In the genomic region with DNA sequence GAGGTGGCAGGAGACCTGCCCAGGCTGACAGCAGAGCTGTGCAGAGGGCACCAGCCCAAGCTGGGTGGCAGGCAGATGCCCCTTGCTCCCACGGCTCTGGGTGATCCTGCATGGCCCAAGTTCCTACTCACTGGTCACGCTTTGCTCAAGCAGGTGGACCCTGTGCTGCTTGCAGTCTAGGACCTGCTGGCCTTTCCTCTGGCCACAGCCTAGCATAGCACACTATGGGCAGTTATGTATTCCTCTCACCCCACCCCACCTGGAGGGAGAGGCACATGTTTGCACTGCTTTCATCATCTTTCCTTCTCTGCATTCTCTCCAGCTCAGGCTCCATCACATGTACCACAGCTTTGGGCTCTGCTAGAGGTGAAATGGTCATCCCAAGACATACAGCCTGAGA, we compare ENCODE assay signal across 1 cellular context.
TF ChIP-seq lines count a peak whose summit lies in the region.

No MANE protein-coding gene starts in this region.

TF ChIP-seq in HepG2, 621 proteins besides CTCF, POLR2A, EP300 and RAD21 (continues in another document):
- TF ChIP-seq ZNF17 (CRISPR knock-in tag; IDR thresholded peaks at IDR 0.05) (no peak), CEBPG (CRISPR knock-in tag; IDR thresholded peaks at IDR 0.05) (peak; percentile 65), ZFY (CRISPR knock-in tag; IDR thresholded peaks at IDR 0.05) (0 out of 2 replicates have a peak, but pooled peaks have one; percentile 9), SMAD9 (CRISPR knock-in tag; IDR thresholded peaks at IDR 0.05) (no peak), SOX13 (IDR thresholded peaks at IDR 0.05) (no peak), SOX13 (CRISPR knock-in tag; conservative IDR thresholded peaks at IDR 0.05 in 1 of 2, IDR thresholded peaks at IDR 0.05 in 1 of 2) (0 out of 4 replicates have a peak, but pooled peaks of 1 of the 2 experiments have one; percentile 20), ZNF180 (CRISPR knock-in tag; IDR thresholded peaks at IDR 0.05; ENCODE audit: borderline replicate concordance, low read depth) (no peak), MXI1 (IDR thresholded peaks at IDR 0.05; ENCODE audit: borderline replicate concordance, low read depth, low read length) (peak; percentile 22; the same call in 1 of the 3 replicates), ZNF138 (CRISPR knock-in tag; IDR thresholded peaks at IDR 0.05; ENCODE audit: low read depth) (no peak), SPEN (CRISPR knock-in tag; IDR thresholded peaks at IDR 0.05; ENCODE audit: low read depth) (no peak), TOE1 (CRISPR knock-in tag; IDR thresholded peaks at IDR 0.05) (no peak), ZNF260 (CRISPR knock-in tag; IDR thresholded peaks at IDR 0.05; ENCODE audit: borderline replicate concordance, low read depth) (no peak), ZBTB8A (CRISPR knock-in tag; IDR thresholded peaks at IDR 0.05; ENCODE audit: borderline replicate concordance, low read depth) (no peak), CCDC6 (CRISPR knock-in tag; IDR thresholded peaks at IDR 0.05) (no peak), HNF4A (CRISPR knock-in tag; IDR thresholded peaks at IDR 0.05) (0 out of 2 replicates have a peak, but pooled peaks have one; percentile 3), SETDB1 (CRISPR knock-in tag; IDR thresholded peaks at IDR 0.05; ENCODE audit: borderline replicate concordance) (no peak), IKZF1 (IDR thresholded peaks at IDR 0.05) (no peak), SMARCE1 (IDR thresholded peaks at IDR 0.05; ENCODE audit: borderline replicate concordance) (no peak), NFYB (CRISPR knock-in tag; IDR thresholded peaks at IDR 0.05) (no peak), KDM5A (IDR thresholded peaks at IDR 0.05; ENCODE audit: borderline replicate concordance, low read length) (no peak), TEAD3 (CRISPR knock-in tag; optimal IDR thresholded peaks at IDR 0.05; ENCODE audit: borderline replicate concordance) (peak; percentile 53), SAP130 (CRISPR knock-in tag; IDR thresholded peaks at IDR 0.05; ENCODE audit: low read depth) (peak; percentile 46), FOXA3 (CRISPR knock-in tag; IDR thresholded peaks at IDR 0.05) (peak; percentile 52; the same call in 1 of the 2 replicates)
- TF ChIP-seq, protein P1, sequence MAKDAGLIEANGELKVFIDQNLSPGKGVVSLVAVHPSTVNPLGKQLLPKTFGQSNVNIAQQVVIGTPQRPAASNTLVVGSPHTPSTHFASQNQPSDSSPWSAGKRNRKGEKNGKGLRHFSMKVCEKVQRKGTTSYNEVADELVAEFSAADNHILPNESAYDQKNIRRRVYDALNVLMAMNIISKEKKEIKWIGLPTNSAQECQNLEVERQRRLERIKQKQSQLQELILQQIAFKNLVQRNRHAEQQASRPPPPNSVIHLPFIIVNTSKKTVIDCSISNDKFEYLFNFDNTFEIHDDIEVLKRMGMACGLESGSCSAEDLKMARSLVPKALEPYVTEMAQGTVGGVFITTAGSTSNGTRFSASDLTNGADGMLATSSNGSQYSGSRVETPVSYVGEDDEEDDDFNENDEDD (CRISPR knock-in tag; IDR thresholded peaks at IDR 0.05; ENCODE audit: borderline replicate concordance): no peak
- TF ChIP-seq, protein P2, sequence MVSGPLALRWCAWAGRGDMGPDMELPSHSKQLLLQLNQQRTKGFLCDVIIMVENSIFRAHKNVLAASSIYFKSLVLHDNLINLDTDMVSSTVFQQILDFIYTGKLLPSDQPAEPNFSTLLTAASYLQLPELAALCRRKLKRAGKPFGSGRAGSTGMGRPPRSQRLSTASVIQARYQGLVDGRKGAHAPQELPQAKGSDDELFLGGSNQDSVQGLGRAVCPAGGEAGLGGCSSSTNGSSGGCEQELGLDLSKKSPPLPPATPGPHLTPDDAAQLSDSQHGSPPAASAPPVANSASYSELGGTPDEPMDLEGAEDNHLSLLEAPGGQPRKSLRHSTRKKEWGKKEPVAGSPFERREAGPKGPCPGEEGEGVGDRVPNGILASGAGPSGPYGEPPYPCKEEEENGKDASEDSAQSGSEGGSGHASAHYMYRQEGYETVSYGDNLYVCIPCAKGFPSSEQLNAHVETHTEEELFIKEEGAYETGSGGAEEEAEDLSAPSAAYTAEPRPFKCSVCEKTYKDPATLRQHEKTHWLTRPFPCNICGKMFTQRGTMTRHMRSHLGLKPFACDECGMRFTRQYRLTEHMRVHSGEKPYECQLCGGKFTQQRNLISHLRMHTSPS (CRISPR knock-in tag; IDR thresholded peaks at IDR 0.05; ENCODE audit: low read depth): peak; percentile 29; the same call in 1 of the 2 replicates
- TF ChIP-seq, protein P3, sequence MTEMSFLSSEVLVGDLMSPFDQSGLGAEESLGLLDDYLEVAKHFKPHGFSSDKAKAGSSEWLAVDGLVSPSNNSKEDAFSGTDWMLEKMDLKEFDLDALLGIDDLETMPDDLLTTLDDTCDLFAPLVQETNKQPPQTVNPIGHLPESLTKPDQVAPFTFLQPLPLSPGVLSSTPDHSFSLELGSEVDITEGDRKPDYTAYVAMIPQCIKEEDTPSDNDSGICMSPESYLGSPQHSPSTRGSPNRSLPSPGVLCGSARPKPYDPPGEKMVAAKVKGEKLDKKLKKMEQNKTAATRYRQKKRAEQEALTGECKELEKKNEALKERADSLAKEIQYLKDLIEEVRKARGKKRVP (CRISPR knock-in tag; IDR thresholded peaks at IDR 0.05): peak in 1 of 2 experiments; percentile 81; a peak in 2 of 4 replicates
- TF ChIP-seq, protein P4, sequence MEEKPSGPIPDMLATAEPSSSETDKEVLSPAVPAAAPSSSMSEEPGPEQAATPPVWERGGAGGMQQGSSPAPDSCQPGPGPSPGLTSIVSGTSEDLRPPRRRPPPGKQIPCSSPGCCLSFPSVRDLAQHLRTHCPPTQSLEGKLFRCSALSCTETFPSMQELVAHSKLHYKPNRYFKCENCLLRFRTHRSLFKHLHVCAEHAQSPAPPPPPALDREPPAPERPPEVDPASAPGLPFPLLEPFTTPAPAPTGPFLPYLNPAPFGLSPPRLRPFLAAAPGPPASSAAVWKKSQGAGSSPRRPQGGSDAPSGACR (CRISPR knock-in tag; IDR thresholded peaks at IDR 0.05): no peak
- TF ChIP-seq, protein P5, sequence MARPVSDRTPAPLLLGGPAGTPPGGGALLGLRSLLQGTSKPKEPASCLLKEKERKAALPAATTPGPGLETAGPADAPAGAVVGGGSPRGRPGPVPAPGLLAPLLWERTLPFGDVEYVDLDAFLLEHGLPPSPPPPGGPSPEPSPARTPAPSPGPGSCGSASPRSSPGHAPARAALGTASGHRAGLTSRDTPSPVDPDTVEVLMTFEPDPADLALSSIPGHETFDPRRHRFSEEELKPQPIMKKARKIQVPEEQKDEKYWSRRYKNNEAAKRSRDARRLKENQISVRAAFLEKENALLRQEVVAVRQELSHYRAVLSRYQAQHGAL (CRISPR knock-in tag; IDR thresholded peaks at IDR 0.05; ENCODE audit: not compliant biosample characterization): no peak
- TF ChIP-seq, protein P6, sequence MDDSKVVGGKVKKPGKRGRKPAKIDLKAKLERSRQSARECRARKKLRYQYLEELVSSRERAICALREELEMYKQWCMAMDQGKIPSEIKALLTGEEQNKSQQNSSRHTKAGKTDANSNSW (CRISPR knock-in tag; IDR thresholded peaks at IDR 0.05; ENCODE audit: borderline replicate concordance): no peak
- TF ChIP-seq, protein P7, sequence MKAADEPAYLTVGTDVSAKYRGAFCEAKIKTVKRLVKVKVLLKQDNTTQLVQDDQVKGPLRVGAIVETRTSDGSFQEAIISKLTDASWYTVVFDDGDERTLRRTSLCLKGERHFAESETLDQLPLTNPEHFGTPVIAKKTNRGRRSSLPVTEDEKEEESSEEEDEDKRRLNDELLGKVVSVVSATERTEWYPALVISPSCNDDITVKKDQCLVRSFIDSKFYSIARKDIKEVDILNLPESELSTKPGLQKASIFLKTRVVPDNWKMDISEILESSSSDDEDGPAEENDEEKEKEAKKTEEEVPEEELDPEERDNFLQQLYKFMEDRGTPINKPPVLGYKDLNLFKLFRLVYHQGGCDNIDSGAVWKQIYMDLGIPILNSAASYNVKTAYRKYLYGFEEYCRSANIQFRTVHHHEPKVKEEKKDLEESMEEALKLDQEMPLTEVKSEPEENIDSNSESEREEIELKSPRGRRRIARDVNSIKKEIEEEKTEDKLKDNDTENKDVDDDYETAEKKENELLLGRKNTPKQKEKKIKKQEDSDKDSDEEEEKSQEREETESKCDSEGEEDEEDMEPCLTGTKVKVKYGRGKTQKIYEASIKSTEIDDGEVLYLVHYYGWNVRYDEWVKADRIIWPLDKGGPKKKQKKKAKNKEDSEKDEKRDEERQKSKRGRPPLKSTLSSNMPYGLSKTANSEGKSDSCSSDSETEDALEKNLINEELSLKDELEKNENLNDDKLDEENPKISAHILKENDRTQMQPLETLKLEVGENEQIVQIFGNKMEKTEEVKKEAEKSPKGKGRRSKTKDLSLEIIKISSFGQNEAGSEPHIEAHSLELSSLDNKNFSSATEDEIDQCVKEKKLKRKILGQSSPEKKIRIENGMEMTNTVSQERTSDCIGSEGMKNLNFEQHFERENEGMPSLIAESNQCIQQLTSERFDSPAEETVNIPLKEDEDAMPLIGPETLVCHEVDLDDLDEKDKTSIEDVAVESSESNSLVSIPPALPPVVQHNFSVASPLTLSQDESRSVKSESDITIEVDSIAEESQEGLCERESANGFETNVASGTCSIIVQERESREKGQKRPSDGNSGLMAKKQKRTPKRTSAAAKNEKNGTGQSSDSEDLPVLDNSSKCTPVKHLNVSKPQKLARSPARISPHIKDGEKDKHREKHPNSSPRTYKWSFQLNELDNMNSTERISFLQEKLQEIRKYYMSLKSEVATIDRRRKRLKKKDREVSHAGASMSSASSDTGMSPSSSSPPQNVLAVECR (CRISPR knock-in tag; IDR thresholded peaks at IDR 0.05; ENCODE audit: borderline replicate concordance): peak; percentile 47
- TF ChIP-seq, protein P8, sequence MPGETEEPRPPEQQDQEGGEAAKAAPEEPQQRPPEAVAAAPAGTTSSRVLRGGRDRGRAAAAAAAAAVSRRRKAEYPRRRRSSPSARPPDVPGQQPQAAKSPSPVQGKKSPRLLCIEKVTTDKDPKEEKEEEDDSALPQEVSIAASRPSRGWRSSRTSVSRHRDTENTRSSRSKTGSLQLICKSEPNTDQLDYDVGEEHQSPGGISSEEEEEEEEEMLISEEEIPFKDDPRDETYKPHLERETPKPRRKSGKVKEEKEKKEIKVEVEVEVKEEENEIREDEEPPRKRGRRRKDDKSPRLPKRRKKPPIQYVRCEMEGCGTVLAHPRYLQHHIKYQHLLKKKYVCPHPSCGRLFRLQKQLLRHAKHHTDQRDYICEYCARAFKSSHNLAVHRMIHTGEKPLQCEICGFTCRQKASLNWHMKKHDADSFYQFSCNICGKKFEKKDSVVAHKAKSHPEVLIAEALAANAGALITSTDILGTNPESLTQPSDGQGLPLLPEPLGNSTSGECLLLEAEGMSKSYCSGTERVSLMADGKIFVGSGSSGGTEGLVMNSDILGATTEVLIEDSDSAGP (CRISPR knock-in tag; IDR thresholded peaks at IDR 0.05; ENCODE audit: borderline replicate concordance): peak; percentile 43; the same call in 1 of the 2 replicates
- TF ChIP-seq, protein P9, sequence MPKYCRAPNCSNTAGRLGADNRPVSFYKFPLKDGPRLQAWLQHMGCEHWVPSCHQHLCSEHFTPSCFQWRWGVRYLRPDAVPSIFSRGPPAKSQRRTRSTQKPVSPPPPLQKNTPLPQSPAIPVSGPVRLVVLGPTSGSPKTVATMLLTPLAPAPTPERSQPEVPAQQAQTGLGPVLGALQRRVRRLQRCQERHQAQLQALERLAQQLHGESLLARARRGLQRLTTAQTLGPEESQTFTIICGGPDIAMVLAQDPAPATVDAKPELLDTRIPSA (CRISPR knock-in tag; IDR thresholded peaks at IDR 0.05; ENCODE audit: borderline replicate concordance): no peak
- TF ChIP-seq, protein P10, sequence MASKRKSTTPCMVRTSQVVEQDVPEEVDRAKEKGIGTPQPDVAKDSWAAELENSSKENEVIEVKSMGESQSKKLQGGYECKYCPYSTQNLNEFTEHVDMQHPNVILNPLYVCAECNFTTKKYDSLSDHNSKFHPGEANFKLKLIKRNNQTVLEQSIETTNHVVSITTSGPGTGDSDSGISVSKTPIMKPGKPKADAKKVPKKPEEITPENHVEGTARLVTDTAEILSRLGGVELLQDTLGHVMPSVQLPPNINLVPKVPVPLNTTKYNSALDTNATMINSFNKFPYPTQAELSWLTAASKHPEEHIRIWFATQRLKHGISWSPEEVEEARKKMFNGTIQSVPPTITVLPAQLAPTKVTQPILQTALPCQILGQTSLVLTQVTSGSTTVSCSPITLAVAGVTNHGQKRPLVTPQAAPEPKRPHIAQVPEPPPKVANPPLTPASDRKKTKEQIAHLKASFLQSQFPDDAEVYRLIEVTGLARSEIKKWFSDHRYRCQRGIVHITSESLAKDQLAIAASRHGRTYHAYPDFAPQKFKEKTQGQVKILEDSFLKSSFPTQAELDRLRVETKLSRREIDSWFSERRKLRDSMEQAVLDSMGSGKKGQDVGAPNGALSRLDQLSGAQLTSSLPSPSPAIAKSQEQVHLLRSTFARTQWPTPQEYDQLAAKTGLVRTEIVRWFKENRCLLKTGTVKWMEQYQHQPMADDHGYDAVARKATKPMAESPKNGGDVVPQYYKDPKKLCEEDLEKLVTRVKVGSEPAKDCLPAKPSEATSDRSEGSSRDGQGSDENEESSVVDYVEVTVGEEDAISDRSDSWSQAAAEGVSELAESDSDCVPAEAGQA (IDR thresholded peaks at IDR 0.05; ENCODE audit: low read depth): no peak
- TF ChIP-seq, protein P10 (CRISPR knock-in tag; IDR thresholded peaks at IDR 0.05; ENCODE audit: borderline replicate concordance): no peak
- TF ChIP-seq, protein P11, sequence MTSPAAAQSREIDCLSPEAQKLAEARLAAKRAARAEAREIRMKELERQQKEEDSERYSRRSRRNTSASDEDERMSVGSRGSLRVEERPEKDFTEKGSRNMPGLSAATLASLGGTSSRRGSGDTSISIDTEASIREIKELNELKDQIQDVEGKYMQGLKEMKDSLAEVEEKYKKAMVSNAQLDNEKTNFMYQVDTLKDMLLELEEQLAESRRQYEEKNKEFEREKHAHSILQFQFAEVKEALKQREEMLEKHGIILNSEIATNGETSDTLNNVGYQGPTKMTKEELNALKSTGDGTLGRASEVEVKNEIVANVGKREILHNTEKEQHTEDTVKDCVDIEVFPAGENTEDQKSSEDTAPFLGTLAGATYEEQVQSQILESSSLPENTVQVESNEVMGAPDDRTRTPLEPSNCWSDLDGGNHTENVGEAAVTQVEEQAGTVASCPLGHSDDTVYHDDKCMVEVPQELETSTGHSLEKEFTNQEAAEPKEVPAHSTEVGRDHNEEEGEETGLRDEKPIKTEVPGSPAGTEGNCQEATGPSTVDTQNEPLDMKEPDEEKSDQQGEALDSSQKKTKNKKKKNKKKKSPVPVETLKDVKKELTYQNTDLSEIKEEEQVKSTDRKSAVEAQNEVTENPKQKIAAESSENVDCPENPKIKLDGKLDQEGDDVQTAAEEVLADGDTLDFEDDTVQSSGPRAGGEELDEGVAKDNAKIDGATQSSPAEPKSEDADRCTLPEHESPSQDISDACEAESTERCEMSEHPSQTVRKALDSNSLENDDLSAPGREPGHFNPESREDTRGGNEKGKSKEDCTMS (CRISPR knock-in tag; conservative IDR thresholded peaks at IDR 0.05): no peak
